Comparison of ENCODE assay signal across 8 cellular contexts in the genomic region with DNA sequence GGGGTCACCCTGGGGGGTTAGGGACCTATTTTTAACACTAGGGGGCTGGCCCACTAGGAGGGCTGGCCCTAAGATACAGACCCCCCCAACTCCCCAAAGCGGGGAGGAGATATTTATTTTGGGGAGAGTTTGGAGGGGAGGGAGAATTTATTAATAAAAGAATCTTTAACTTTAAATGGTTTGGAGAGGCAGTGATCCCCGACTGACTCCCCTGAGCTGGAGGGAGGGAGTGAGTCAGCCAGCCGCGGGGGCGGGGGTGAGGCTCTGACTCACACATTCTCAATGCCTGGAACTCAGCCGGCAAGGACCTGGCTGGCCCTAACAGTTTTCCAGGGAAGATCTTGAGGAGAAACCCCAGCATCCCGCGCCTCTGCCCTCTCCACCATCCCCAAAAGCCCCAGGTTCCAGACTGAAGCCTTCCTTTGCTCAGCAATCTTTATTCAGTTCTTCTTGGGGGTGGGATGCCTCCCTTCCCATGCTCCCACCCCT. TPM values are rescaled to one million over a fixed set of nuclear protein-coding genes. Genes with fewer than 3 reads are reported as not detected.
DNase-seq lines count a peak whose midpoint lies in the region; ATAC-seq and TF ChIP-seq lines count a peak whose summit lies in the region.

No MANE protein-coding gene starts in this region.

- TF ChIP-seq CTCF in left ventricle myocardium inferior (IDR thresholded peaks at IDR 0.05; ENCODE audit: borderline replicate concordance) = no peak

- no peaks in the 10 kb centered on the region for H3K9me3 ChIP-seq in left ventricle myocardium inferior (replicated peaks)

- H3K4me3 ChIP-seq in left ventricle myocardium inferior (peak overlapping the region; percentile 83), rectal smooth muscle tissue (ENCODE audit: low read length) (peak overlapping the region; percentile 76), urinary bladder (ENCODE audit: low read depth, low read length) (no peak overlapping the region)

- no peak for ATAC-seq in GM19463 (IDR thresholded peaks at IDR 0.05; ENCODE audit: unreplicated experiment)

- H3K9ac ChIP-seq in rectal smooth muscle tissue (ENCODE audit: low read length) = no peak overlapping the region

- DNase-seq in NCI-H82 (lab: John Stamatoyannopoulos, UW) (peak; percentile 26), NCI-H82 treated with DMSO at 0.1 percent for 48 hours (lab: John Stamatoyannopoulos, UW; ENCODE audit: unreplicated experiment) (no peak), T-helper 2 cell (peak in 4 of 5 experiments; percentile 55 to 89 (median 68)), amniotic stem cell (lab: John Stamatoyannopoulos, UW) (peak; percentile 87), left ventricle myocardium inferior (peak; percentile 88)

- H3K27me3 ChIP-seq in left ventricle myocardium inferior (ENCODE audit: low read depth) = peaks cover 20% of the 10 kb centered on the region
- H3K27me3 ChIP-seq in rectal smooth muscle tissue (ENCODE audit: control insufficient read depth, insufficient read depth, low read length) = no peaks in the 10 kb centered on the region

- H3K4me1 ChIP-seq in left ventricle myocardium inferior = peaks cover 62% of the 10 kb centered on the region
- H3K4me1 ChIP-seq in rectal smooth muscle tissue (ENCODE audit: control insufficient read depth, insufficient read depth, low read length) = peaks cover 14% of the 10 kb centered on the region
- H3K4me1 ChIP-seq in urinary bladder (ENCODE audit: insufficient read depth) = peaks cover 2% of the 10 kb centered on the region

- 5% methylated on average over 8 of the region's 8 CpGs for WGBS in urinary bladder

- H3K36me3 ChIP-seq in left ventricle myocardium inferior (peaks cover 22% of the 10 kb centered on the region), rectal smooth muscle tissue (ENCODE audit: control insufficient read depth, insufficient read depth, low read length) (no peaks in the 10 kb centered on the region), urinary bladder (ENCODE audit: insufficient read depth) (no peaks in the 10 kb centered on the region)

- intact Hi-C loops in left ventricle myocardium inferior (cut with micrococcal nuclease) = no loop called here

- H3K27ac ChIP-seq in left ventricle myocardium inferior (replicated peaks) = peak overlapping the region; percentile 98
- peak overlapping the region; percentile 94 for H3K27ac ChIP-seq in rectal smooth muscle tissue (ENCODE audit: low read depth, low read length)
- peak overlapping the region; percentile 89 for H3K27ac ChIP-seq in urinary bladder (ENCODE audit: low read depth)

RNA-seq across cellular contexts. Expression of a gene that starts 1.5 kb away (rescaled TPM):
- 48.5 TPM for total RNA-seq in left ventricle myocardium inferior
- total RNA-seq in urinary bladder = 29.1 TPM
- 91.8 TPM for polyA plus RNA-seq in urinary bladder

RNA-seq across cellular contexts. Expression of a gene that starts 1.6 kb away (rescaled TPM):
- total RNA-seq in left ventricle myocardium inferior = 9.1 TPM
- 9.8 TPM for total RNA-seq in urinary bladder
- polyA plus RNA-seq in urinary bladder = 22.8 TPM

RNA-seq across cellular contexts. Expression of a gene that starts 2.1 kb away (rescaled TPM):
- 66.2 TPM for total RNA-seq in left ventricle myocardium inferior
- total RNA-seq in urinary bladder = 20.1 TPM
- 16.2 TPM for polyA plus RNA-seq in urinary bladder

RNA-seq across cellular contexts. Expression of a gene that starts 4.3 kb away (rescaled TPM):
- total RNA-seq in left ventricle myocardium inferior = not detected
- not detected for total RNA-seq in urinary bladder
- not detected for polyA plus RNA-seq in urinary bladder

RNA-seq across cellular contexts. Expression of a gene that starts 9.5 kb away (rescaled TPM):
- total RNA-seq in left ventricle myocardium inferior (1.2 TPM), urinary bladder (not detected)
- 0.04 TPM for polyA plus RNA-seq in urinary bladder
